In genomic region chr3:32106132-32106928, GRCh38 we compare ENCODE assay signal across 8 cellular contexts. TPM values are rescaled to one million over a fixed set of nuclear protein-coding genes. Genes with fewer than 3 reads are reported as not detected.
DNase-seq lines count a peak whose midpoint lies in the region; ATAC-seq and TF ChIP-seq lines count a peak whose summit lies in the region.

Gene GPD1L (plus strand): TSS chr3:32106620. CDS start chr3:32106712, 92 bp downstream.

- TF ChIP-seq CTCF in Peyer's patch (IDR thresholded peaks at IDR 0.05) = no peak

- ATAC-seq in GM21737 (IDR thresholded peaks at IDR 0.05; ENCODE audit: unreplicated experiment) (peak; percentile 100), esophagus mucosa (peak; percentile 98)

- no peaks in the 10 kb centered on the region for H3K36me3 ChIP-seq in Peyer's patch
- no peaks in the 10 kb centered on the region for H3K36me3 ChIP-seq in muscle layer of duodenum (ENCODE audit: control insufficient read depth in 1 of 2, insufficient read depth in 2 of 2, low read length in 2 of 2)

- H3K4me1 ChIP-seq in Peyer's patch (peaks cover 0 to 36% (median 4%) of the 10 kb centered on the region in 4 donors), muscle layer of duodenum (ENCODE audit: control insufficient read depth in 1 of 2, insufficient read depth in 2 of 2, low read length in 2 of 2) (peaks cover 5 to 27% of the 10 kb centered on the region in 2 donors)

- H3K4me3 ChIP-seq in Peyer's patch (peak within 1 kb of the TSS; percentile 68 to 92 (median 82)), muscle layer of duodenum (ENCODE audit: low read depth in 1 of 2, low read length in 2 of 2) (peak within 1 kb of the TSS; percentile 84 to 85)

- peak; percentile 85 for DNase-seq in DMS53 (lab: John Stamatoyannopoulos, UW)
- DNase-seq in KG1 (lab: John Stamatoyannopoulos, UW) = peak; percentile 77
- peak; percentile 90 to 97 (median 96) for DNase-seq in Peyer's patch
- DNase-seq in activated T-cell treated with anti-CD3 and anti-CD28 coated beads, Interleukin-2, amount 50 U/mL, for 48 hours = peak; percentile 93 to 96
- peak; percentile 82 for DNase-seq in stimulated activated CD8-positive, alpha-beta memory T cell treated with anti-CD3 and anti-CD28 coated beads, Interleukin-7, amount 100 ng/mL, for 24 hours (ENCODE audit: low read depth)

- H3K9me3 ChIP-seq in Peyer's patch (peaks cover 0 to 10% (median 0%) of the 10 kb centered on the region in 4 donors), muscle layer of duodenum (ENCODE audit: control insufficient read depth in 1 of 2, low read length in 2 of 2) (peaks cover 8 to 14% of the 10 kb centered on the region in 2 donors)

- H3K27me3 ChIP-seq in Peyer's patch (no peaks in the 10 kb centered on the region), muscle layer of duodenum (ENCODE audit: low read depth, low read length) (no peaks in the 10 kb centered on the region)

- peak; percentile 60 to 62 for TF ChIP-seq POLR2A in Peyer's patch (IDR thresholded peaks at IDR 0.05)

- H3K27ac ChIP-seq in Peyer's patch (peak within 1 kb of the TSS; percentile 75 to 95 (median 84)), muscle layer of duodenum (ENCODE audit: low read length) (peak within 1 kb of the TSS; percentile 19)

RNA-seq across cellular contexts. Expression of gene GPD1L, which starts in this region (rescaled TPM):
- 100 to 1,000 TPM in 1 of 4 donors, 10 to 100 TPM in 3; 54.6 to 157 (median 80.6) TPM for total RNA-seq in Peyer's patch
- 39.9 TPM for total RNA-seq in esophagus mucosa

Comparison
In these comparisons a context has a peak if more than half of its experiments do, and no peak if none do; other contexts are left out.
1. Peak in every context shown above with its lines: DNase-seq, ATAC-seq, H3K4me3 ChIP-seq and H3K27ac ChIP-seq.